8 cellular contexts compared by ENCODE assay signal in genomic region chr17:49031965-49032928, GRCh38. TPM values are rescaled to one million over a fixed set of nuclear protein-coding genes. Genes with fewer than 3 reads are reported as not detected.
DNase-seq lines count a peak whose midpoint lies in the region; ATAC-seq and TF ChIP-seq lines count a peak whose summit lies in the region.

No MANE protein-coding gene starts in this region.

- peak in 5 of 10 experiments; percentile 6 to 23 (median 17) for DNase-seq in CD4-positive, alpha-beta T cell
- DNase-seq in HAP-1 (ENCODE audit: low spot score in 2 of 2) (peak; percentile 73 to 76), NCI-H446 (lab: John Stamatoyannopoulos, UW) (peak; percentile 31 to 82), epithelial cell of proximal tubule (ENCODE audit: low read depth) (peak; percentile 22), naive B cell (peak; percentile 48), uterus (peak; percentile 25 to 30)
- peak; percentile 62 for DNase-seq in activated CD4-positive, alpha-beta T cell treated with anti-CD3 and anti-CD28 coated beads for 36 hours

- H3K36me3 Mint-ChIP-seq in CD4-positive, alpha-beta T cell (ENCODE audit: low read depth): no peaks in the 10 kb centered on the region
- no peaks in the 10 kb centered on the region for H3K36me3 Mint-ChIP-seq in activated CD4-positive, alpha-beta T cell treated with anti-CD3 and anti-CD28 coated beads for 36 hours (ENCODE audit: low read depth)
- no peaks in the 10 kb centered on the region for H3K36me3 Mint-ChIP-seq in naive B cell

- H3K27ac Mint-ChIP-seq in CD4-positive, alpha-beta T cell: no peak overlapping the region
- no peak overlapping the region for H3K27ac Mint-ChIP-seq in activated CD4-positive, alpha-beta T cell treated with anti-CD3 and anti-CD28 coated beads for 36 hours
- H3K27ac Mint-ChIP-seq in naive B cell: peak overlapping the region in 2 of 6 donors; percentile 34 to 62

- H3K36me3 ChIP-seq in HAP-1 (replicated peaks) (peaks cover 74% of the 10 kb centered on the region), uterus (no peaks in the 10 kb centered on the region)

- peaks cover 18% of the 10 kb centered on the region for H3K27me3 Mint-ChIP-seq in CD4-positive, alpha-beta T cell
- H3K27me3 Mint-ChIP-seq in activated CD4-positive, alpha-beta T cell treated with anti-CD3 and anti-CD28 coated beads for 36 hours: peaks cover 4% of the 10 kb centered on the region
- H3K27me3 Mint-ChIP-seq in naive B cell: peaks cover under 1 to 24% (median 19%) of the 10 kb centered on the region in 3 donors

- H3K27ac ChIP-seq in CD4-positive, alpha-beta T cell (ENCODE audit: low read depth, low read length): no peak overlapping the region
- H3K27ac ChIP-seq in uterus: no peak overlapping the region

- ATAC-seq in CD4-positive, alpha-beta T cell (ENCODE audit: poor library complexity): peak; percentile 75
- ATAC-seq in activated CD4-positive, alpha-beta T cell treated with anti-CD3 and anti-CD28 coated beads for 36 hours: peak; percentile 92
- peak; percentile 74 to 78 for ATAC-seq in naive B cell (ENCODE audit: low read depth in 2 of 2)
- no peak for ATAC-seq in GM21390 (IDR thresholded peaks at IDR 0.05; ENCODE audit: unreplicated experiment)

- no peak for TF ChIP-seq POLR2A in uterus (IDR thresholded peaks at IDR 0.05)

- POLR2A ChIA-PET in CD4-positive, alpha-beta T cell (lab: Charles Lee): no interaction called here
- POLR2A ChIA-PET in activated CD4-positive, alpha-beta T cell treated with anti-CD3 and anti-CD28 coated beads for 36 hours (lab: Charles Lee): interaction anchor here (0.6 to 1.0 kb wide), 2 partner anchors 13 to 84 kb away, joined by 3 read pairs; no protein-coding TSS in a partner anchor

- CTCF ChIA-PET in CD4-positive, alpha-beta T cell (lab: Charles Lee): interaction anchor here (0.6 to 1.6 kb wide), 8 partner anchors 26 to 414 kb away, joined by 3 to 9 read pairs (median 3); no protein-coding TSS in a partner anchor
- CTCF ChIA-PET in activated CD4-positive, alpha-beta T cell treated with anti-CD3 and anti-CD28 coated beads for 36 hours (lab: Charles Lee): interaction anchor here (0.6 to 3.3 kb wide), 47 partner anchors 9 to 1594 kb away, joined by 3 to 18 read pairs (median 4); partner anchors contain the start of genes ATP5MC1, PRAC2, SNF8 and TTLL6

- peaks cover 3% of the 10 kb centered on the region for H3K27me3 ChIP-seq in CD4-positive, alpha-beta T cell (ENCODE audit: control insufficient read depth, insufficient read depth, low read length)
- H3K27me3 ChIP-seq in HAP-1 (ENCODE audit: low read depth) (no peaks in the 10 kb centered on the region), uterus (no peaks in the 10 kb centered on the region)

- H3K4me3 Mint-ChIP-seq in CD4-positive, alpha-beta T cell: no peak overlapping the region
- H3K4me3 Mint-ChIP-seq in activated CD4-positive, alpha-beta T cell treated with anti-CD3 and anti-CD28 coated beads for 36 hours: no peak overlapping the region
- no peak overlapping the region for H3K4me3 Mint-ChIP-seq in naive B cell

- H3K9me3 Mint-ChIP-seq in CD4-positive, alpha-beta T cell: no peaks in the 10 kb centered on the region
- H3K9me3 Mint-ChIP-seq in activated CD4-positive, alpha-beta T cell treated with anti-CD3 and anti-CD28 coated beads for 36 hours (ENCODE audit: low read depth): no peaks in the 10 kb centered on the region
- peaks cover 0 to 3% (median 0%) of the 10 kb centered on the region in 7 donors for H3K9me3 Mint-ChIP-seq in naive B cell

- no peaks in the 10 kb centered on the region for H3K9me3 ChIP-seq in CD4-positive, alpha-beta T cell (ENCODE audit: control insufficient read depth, low read length)
- no peaks in the 10 kb centered on the region for H3K9me3 ChIP-seq in HAP-1
- H3K9me3 ChIP-seq in uterus: no peaks in the 10 kb centered on the region

- peaks cover 6% of the 10 kb centered on the region for H3K4me1 Mint-ChIP-seq in CD4-positive, alpha-beta T cell (ENCODE audit: low read depth)
- H3K4me1 Mint-ChIP-seq in activated CD4-positive, alpha-beta T cell treated with anti-CD3 and anti-CD28 coated beads for 36 hours: no peaks in the 10 kb centered on the region
- H3K4me1 Mint-ChIP-seq in naive B cell: peaks cover 3 to 8% (median 7%) of the 10 kb centered on the region in 3 donors

- intact Hi-C loops in CD4-positive, alpha-beta T cell (cut with DNase I, micrococcal nuclease): loop anchor here (1.0 to 5.0 kb wide), 8 partner anchors 48 to 361 kb away; no protein-coding TSS in a partner anchor
- intact Hi-C loops in activated CD4-positive, alpha-beta T cell treated with anti-CD3 and anti-CD28 coated beads for 36 hours (cut with DNase I, micrococcal nuclease): loop anchor here (1.0 to 10.0 kb wide), 11 partner anchors 77 to 361 kb away; partner anchors contain the start of gene SNF8 (in 1 of the 2)
- intact Hi-C loops in uterus (cut with DNase I; ENCODE audit: low total_unique reads): loop anchor here (10.0 kb wide), 1 partner anchor 227 kb away; no protein-coding TSS in a partner anchor

- H3K4me3 ChIP-seq in HAP-1: no peak overlapping the region
- no peak overlapping the region for H3K4me3 ChIP-seq in epithelial cell of proximal tubule (ENCODE audit: low read depth, low read length)
- H3K4me3 ChIP-seq in uterus: no peak overlapping the region

- in situ Hi-C loops in HAP-1 (cut with MboI; ENCODE audit: low sequenced_read_pairs): loop anchor here (10.0 to 25.0 kb wide), 2 partner anchors 107 to 345 kb away; no protein-coding TSS in a partner anchor

- peak; percentile 73 for TF ChIP-seq CTCF in CD4-positive, alpha-beta T cell (IDR thresholded peaks at IDR 0.05)
- TF ChIP-seq CTCF in epithelial cell of proximal tubule (conservative IDR thresholded peaks at IDR 0.05; ENCODE audit: low read depth, low read length) (peak; percentile 79), uterus (IDR thresholded peaks at IDR 0.05) (peak; percentile 66 to 72 (median 68))

- H3K4me1 ChIP-seq in HAP-1: peaks cover 4% of the 10 kb centered on the region; the same call in 1 of the 2 replicates
- no peaks in the 10 kb centered on the region for H3K4me1 ChIP-seq in uterus

RNA-seq across cellular contexts. Expression of gene IGF2BP1, which starts 35.1 kb away (rescaled TPM):
- not detected for total RNA-seq in CD4-positive, alpha-beta T cell
- under 1 TPM; 0.43 to 0.97 TPM for total RNA-seq in activated CD4-positive, alpha-beta T cell treated with anti-CD3 and anti-CD28 coated beads for 36 hours
- total RNA-seq in epithelial cell of proximal tubule (9.0 and 15.7 TPM in 2 replicates), uterus (1 to 10 TPM in 1 of 4 donors, under 1 TPM in 1, not detected in 2; under 0.01 to 1.8 TPM)
- polyA plus RNA-seq in naive B cell (ENCODE audit: low read depth in 6 of 6): not detected
